ENCODE assay signal across 18 cellular contexts in genomic region chr3:191066669-191067068, GRCh38.
DNase-seq lines count a peak whose midpoint lies in the region; ATAC-seq and TF ChIP-seq lines count a peak whose summit lies in the region.
"Had no signal": no experiment of that assay in that cellular context is flagged by ENCODE, and none has a peak within 500 bp of the region (broad histone marks: within the 10 kb centered on the region; RNA-seq: fewer than 3 reads in every experiment).

No MANE protein-coding gene starts in this region.

- H3K36me3 ChIP-seq in lower lobe of right lung = no peaks in the 10 kb centered on the region
- H3K36me3 ChIP-seq: heart left ventricle had no signal

- H3K27me3 ChIP-seq in lower lobe of right lung (ENCODE audit: low read depth) = no peaks in the 10 kb centered on the region
- H3K27me3 ChIP-seq: heart left ventricle had no signal

- no peak for TF ChIP-seq CTCF in fibroblast of the aortic adventitia (IDR thresholded peaks at IDR 0.05; ENCODE audit: insufficient read depth, low read length)
- TF ChIP-seq CTCF in lower lobe of right lung (IDR thresholded peaks at IDR 0.05) = no peak

- no peaks in the 10 kb centered on the region for H3K4me1 ChIP-seq in lower lobe of right lung
- H3K4me1 ChIP-seq: heart left ventricle had no signal

- ATAC-seq in HG02884 (IDR thresholded peaks at IDR 0.05; ENCODE audit: unreplicated experiment) (peak; percentile 52), lower lobe of right lung (no peak)
- ATAC-seq: effector memory CD8-positive, alpha-beta T cell; heart left ventricle; left colon had no signal

- H3K9me3 ChIP-seq in lower lobe of right lung = no peaks in the 10 kb centered on the region
- H3K9me3 ChIP-seq: heart left ventricle had no signal

- no peak overlapping the region for H3K27ac ChIP-seq in lower lobe of right lung
- H3K27ac ChIP-seq: heart left ventricle, PC-9 had no signal

- intact Hi-C loops in lower lobe of right lung (cut with DNase I) = no loop called here

- H3K4me3 ChIP-seq in fibroblast of the aortic adventitia (ENCODE audit: low read depth, low read length) = no peak overlapping the region
- H3K4me3 ChIP-seq in lower lobe of right lung = no peak overlapping the region
- H3K4me3 ChIP-seq: heart left ventricle, PC-9 had no signal

- DNase-seq in Daoy (ENCODE audit: low read depth) (peak; percentile 14), SW 1271 (lab: John Stamatoyannopoulos, UW) (peak; percentile 41 to 72), fibroblast of the aortic adventitia (ENCODE audit: low read depth) (peak; percentile 45), lower lobe of right lung (no peak), UCSD-AML1 (lab: John Stamatoyannopoulos, UW; ENCODE audit: unreplicated experiment) (no peak), anterior cingulate cortex (lab: John Stamatoyannopoulos, UW) (no peak)
- no peak for DNase-seq in stimulated activated CD4-positive, alpha-beta T cell treated with anti-CD3 and anti-CD28 coated beads, Interleukin-2, amount 100 ng/mL, for 48 hours
- DNase-seq: activated CD4-positive, alpha-beta T cell treated with anti-CD3 and anti-CD28 coated beads, Interleukin-2, amount 50 U/mL, for 1 hour; aorta; DMS53; effector memory CD8-positive, alpha-beta T cell; heart left ventricle; left colon; NCI-H1092 treated with DMSO at 0.1 percent for 48 hours; NCI-H446 treated with DMSO at 0.1 percent for 48 hours; stimulated activated CD4-positive, alpha-beta T cell treated with anti-CD3 and anti-CD28 coated beads, Interleukin-2, amount 100 ng/mL, for 24 hours had no signal

Comparison
In these comparisons a context has a peak if more than half of its experiments do, and no peak if none do; other contexts are left out.
1. DNase-seq: peak in Daoy (single experiment), SW 1271 (2 of 2) and fibroblast of the aortic adventitia (single experiment); none in lower lobe of right lung (single experiment), UCSD-AML1 (single experiment), stimulated activated CD4-positive, alpha-beta T cell treated with anti-CD3 and anti-CD28 coated beads, Interleukin-2, amount 100 ng/mL, for 48 hours (0 of 2) and anterior cingulate cortex (0 of 58).